In the genomic region with DNA sequence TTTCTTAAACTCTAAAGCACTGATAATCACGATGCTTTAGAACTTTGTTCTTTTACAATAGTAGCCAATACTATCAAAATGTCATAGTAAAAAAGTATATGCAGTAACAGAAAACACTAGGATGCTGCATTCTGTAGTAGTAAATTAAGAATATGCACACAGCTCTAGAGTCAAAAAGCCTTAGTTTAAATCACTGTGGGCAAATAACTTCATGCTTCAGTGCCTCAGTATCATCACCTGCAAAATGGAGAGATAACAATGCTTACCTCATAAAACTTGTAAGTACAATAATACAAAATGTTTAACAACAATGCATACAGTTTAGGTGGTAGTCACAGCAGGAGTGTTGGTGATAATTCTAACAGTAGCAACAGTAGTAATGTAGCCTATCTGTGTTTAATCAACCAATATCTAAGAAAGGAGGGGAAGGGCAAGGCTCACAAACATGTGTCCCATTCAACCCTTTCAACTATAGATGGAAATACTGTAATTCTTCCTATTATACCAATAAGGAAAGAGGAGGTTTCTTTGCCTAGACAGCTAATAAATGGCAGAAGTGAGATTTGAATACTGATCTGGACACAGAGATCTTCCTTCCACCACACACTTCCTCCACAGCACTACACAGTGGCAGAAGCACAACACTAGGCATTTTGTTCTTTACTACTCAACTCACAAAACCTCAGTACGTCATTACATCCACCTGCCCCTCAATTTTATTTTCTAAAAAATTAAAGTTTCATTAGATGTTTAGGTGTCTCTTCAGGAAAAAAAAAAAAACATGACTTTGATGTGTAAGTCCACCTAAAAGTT, we compare ENCODE assay signal across 9 cellular contexts. TPM values are rescaled to one million over a fixed set of nuclear protein-coding genes. Genes with fewer than 3 reads are reported as not detected.
DNase-seq lines count a peak whose midpoint lies in the region; ATAC-seq and TF ChIP-seq lines count a peak whose summit lies in the region.
"Had no signal": no experiment of that assay in that cellular context is flagged by ENCODE, and none has a peak within 500 bp of the region (broad histone marks: within the 10 kb centered on the region; RNA-seq: fewer than 3 reads in every experiment).

No MANE protein-coding gene starts in this region.

- H2BK5ac ChIP-seq in mesendoderm (ENCODE audit: low read length): no peak overlapping the region

- H3K9me2 ChIP-seq in Loucy (replicated peaks; ENCODE audit: low read depth, low read length): no peaks in the 10 kb centered on the region

- H3F3A ChIP-seq in Loucy (ENCODE audit: low read depth): 0 out of 2 replicates have a peak, but pooled peaks cover 9% of the 10 kb centered on the region

- H3K9ac ChIP-seq in Loucy (ENCODE audit: low read depth, low read length, poor library complexity, severe bottlenecking) (peak overlapping the region; percentile 93), mesendoderm (ENCODE audit: low read length) (no peak overlapping the region)

- peak overlapping the region; percentile 95 for H3K4me2 ChIP-seq in Loucy (ENCODE audit: low read depth, low read length, poor library complexity, severe bottlenecking)
- H3K4me2 ChIP-seq in mesendoderm (ENCODE audit: low read length): no peak overlapping the region

- no peak overlapping the region for H2AFZ ChIP-seq in Loucy (ENCODE audit: low read length)

- DNase-seq in mesendoderm (peak; percentile 55), hypothalamus (lab: John Stamatoyannopoulos, UW) (no peak), germinal center (ENCODE audit: low spot score) (no peak), left ventricle myocardium superior (no peak), NCI-H82 (lab: John Stamatoyannopoulos, UW) (no peak)

- no peak overlapping the region for H3K27ac ChIP-seq in mesendoderm (ENCODE audit: low read depth, low read length)
- H3K27ac ChIP-seq: HL-60 had no signal

- no peak overlapping the region for H4K8ac ChIP-seq in mesendoderm (ENCODE audit: low read depth, low read length)

- intact Hi-C loops in left ventricle myocardium superior (cut with micrococcal nuclease): no loop called here

- H3K4ac ChIP-seq in mesendoderm (ENCODE audit: low read depth, low read length): no peak overlapping the region

- H2AK5ac ChIP-seq in mesendoderm (ENCODE audit: low read length): no peak overlapping the region

- H3K56ac ChIP-seq in mesendoderm (ENCODE audit: low read length): no peak overlapping the region

- no peak overlapping the region for H3K18ac ChIP-seq in mesendoderm (ENCODE audit: low read length)

- H3K79me1 ChIP-seq in mesendoderm (ENCODE audit: low read length): no peaks in the 10 kb centered on the region

- H3K4me3 ChIP-seq in Loucy (ENCODE audit: low read length, poor library complexity, severe bottlenecking) (peak overlapping the region; percentile 92), mesendoderm (ENCODE audit: low read length) (no peak overlapping the region)

- no CpG with 5 or more reads among the region's 2 CpGs for WGBS in mesendoderm (ENCODE audit: extremely low coverage, insufficient coverage, low lambda C conversion rate)

- peaks cover 83% of the 10 kb centered on the region for H4K20me1 ChIP-seq in Loucy (ENCODE audit: insufficient read depth, low read length, poor library complexity, severe bottlenecking)

- no peak overlapping the region for H3K23ac ChIP-seq in mesendoderm (ENCODE audit: low read length)

- no peak for TF ChIP-seq CTCF in Loucy (conservative IDR thresholded peaks at IDR 0.05; ENCODE audit: low read length)

- H3K4me1 ChIP-seq in Loucy (ENCODE audit: insufficient read depth, low read length, poor library complexity, severe bottlenecking) (peaks cover 66% of the 10 kb centered on the region), mesendoderm (ENCODE audit: control insufficient read depth, low read depth, low read length) (peaks cover 14% of the 10 kb centered on the region)

- no peak overlapping the region for H2BK15ac ChIP-seq in mesendoderm (replicated peaks; ENCODE audit: low read depth)

- ATAC-seq in GM18508 (IDR thresholded peaks at IDR 0.05; ENCODE audit: insufficient read depth, unreplicated experiment) (peak; percentile 44), GM21825 (IDR thresholded peaks at IDR 0.05; ENCODE audit: unreplicated experiment) (peak; percentile 46), left ventricle myocardium superior (no peak)

- H3K79me2 ChIP-seq in Loucy (ENCODE audit: insufficient read depth, low read length) (peaks cover 98% of the 10 kb centered on the region), mesendoderm (ENCODE audit: control insufficient read depth, insufficient read depth, low read length) (peaks cover 66% of the 10 kb centered on the region)

- H3K9me3 ChIP-seq in Loucy (ENCODE audit: insufficient read depth, low read depth, low read length): peaks cover 4% of the 10 kb centered on the region; the same call in 1 of the 2 replicates

- no peak overlapping the region for H2BK120ac ChIP-seq in mesendoderm (ENCODE audit: low read depth, low read length)

- H3K36me3 ChIP-seq in Loucy (ENCODE audit: insufficient read depth, low read length) (peaks cover 16% of the 10 kb centered on the region), mesendoderm (ENCODE audit: control insufficient read depth, insufficient read depth, low read length) (no peaks in the 10 kb centered on the region)

- H3K27me3 ChIP-seq in Loucy (ENCODE audit: insufficient read depth, low read length, poor library complexity, severe bottlenecking): no peaks in the 10 kb centered on the region
- H3K27me3 ChIP-seq in mesendoderm (ENCODE audit: insufficient read depth, low read length, poor library complexity): no peaks in the 10 kb centered on the region

- H4K5ac ChIP-seq in mesendoderm (ENCODE audit: low read length): no peak overlapping the region

RNA-seq across cellular contexts. Expression of a gene that starts 4.6 kb away (rescaled TPM):
- polyA plus RNA-seq in mesendoderm (2013, experiment 1 of 2): 46.4 TPM
- polyA plus RNA-seq in mesendoderm (2013, experiment 2 of 2): 48.0 TPM
- total RNA-seq in left ventricle myocardium superior: 21.5 TPM
